8 cellular contexts compared by ENCODE assay signal in genomic region chr13:109785892-109786450, GRCh38. TPM values are rescaled to one million over a fixed set of nuclear protein-coding genes. Genes with fewer than 3 reads are reported as not detected.
DNase-seq lines count a peak whose midpoint lies in the region; ATAC-seq and TF ChIP-seq lines count a peak whose summit lies in the region.

No MANE protein-coding gene starts in this region.

- peak; percentile 12 for DNase-seq in HT-29 (ENCODE audit: low spot score)
- peak in 1 of 2 donors; percentile 49 for DNase-seq in cardiac fibroblast (ENCODE audit: low read depth in 2 of 2)
- DNase-seq in mucosa of descending colon, result peak in 1 of 3 donors; percentile 21
- no peak for DNase-seq in A172 (ENCODE audit: low spot score)
- DNase-seq in GM10266 (ENCODE audit: extremely low spot score), result no peak
- no peak for DNase-seq in NCI-H524 treated with DMSO at 0.1 percent for 48 hours (lab: John Stamatoyannopoulos, UW)

- peak; percentile 4 for ATAC-seq in GM19351 (IDR thresholded peaks at IDR 0.05; ENCODE audit: unreplicated experiment)
- no peak for ATAC-seq in mucosa of descending colon

- peak overlapping the region; percentile 89 for H3K9ac ChIP-seq in BLaER1

- H3K4me2 ChIP-seq in BLaER1, result peak overlapping the region; percentile 93

- H3K4me3 ChIP-seq in BLaER1, result peak overlapping the region; percentile 84
- H3K4me3 ChIP-seq in cardiac fibroblast (replicated peaks in 1 of 2; ENCODE audit: low read depth in 2 of 2, low read length in 2 of 2), result peak overlapping the region; percentile 54 to 63
- H3K4me3 ChIP-seq in mucosa of descending colon, result peak overlapping the region; percentile 36

- intact Hi-C loops in mucosa of descending colon (cut with DNase I, micrococcal nuclease), result loop anchor here in 1 of 2 donors (10.0 kb wide), 1 partner anchor 319 kb away; no protein-coding TSS in a partner anchor

- H3K27ac ChIP-seq in BLaER1, result peak overlapping the region; percentile 92

- peaks cover 36% of the 10 kb centered on the region for H3K36me3 ChIP-seq in BLaER1
- no peaks in the 10 kb centered on the region for H3K36me3 ChIP-seq in mucosa of descending colon (ENCODE audit: low read depth)

- no peaks in the 10 kb centered on the region for H3K27me3 ChIP-seq in BLaER1

- H3K4me1 ChIP-seq in BLaER1, result peaks cover 59% of the 10 kb centered on the region
- peaks cover 18% of the 10 kb centered on the region for H3K4me1 ChIP-seq in mucosa of descending colon (ENCODE audit: low read depth)

- H3K9me3 ChIP-seq in BLaER1, result peaks cover 19% of the 10 kb centered on the region
- no peaks in the 10 kb centered on the region for H3K9me3 ChIP-seq in mucosa of descending colon

- TF ChIP-seq CTCF in cardiac fibroblast (IDR thresholded peaks at IDR 0.05; ENCODE audit: low read depth, low read length) (no peak), mucosa of descending colon (IDR thresholded peaks at IDR 0.05) (no peak), GM10266 (IDR thresholded peaks at IDR 0.05; ENCODE audit: control insufficient read depth, insufficient read depth, low read depth, missing control alignments) (no peak)

- peaks cover 49% of the 10 kb centered on the region for H4K20me1 ChIP-seq in BLaER1

RNA-seq across cellular contexts. Expression of gene IRS2, which starts 0.4 kb away (rescaled TPM):
- total RNA-seq in HT-29 (2014; rRNA removed; shearing (Covaris generic)), result 8.2 and 9.1 TPM in 2 replicates
- 10 to 100 TPM; 14.0 to 31.4 (median 23.7) TPM for total RNA-seq in mucosa of descending colon
- 1.4 and 2.3 TPM in 2 replicates for total RNA-seq in A172 (2014; rRNA removed; shearing (Covaris generic))
